ENCODE assay signal across 2 cellular contexts in genomic region chr9:37958154-37958553, GRCh38.
A peak's percentile ranks its signal among the peaks of the same experiment; 100 is the strongest.
TF ChIP-seq lines count a peak whose summit lies in the region.

No MANE protein-coding gene starts in this region.

TF ChIP-seq in HepG2, 621 proteins besides CTCF, POLR2A, EP300 and RAD21:
- TF ChIP-seq HNF4A (CRISPR knock-in tag; IDR thresholded peaks at IDR 0.05): no peak
- no peak for TF ChIP-seq ZNF136 (CRISPR knock-in tag; IDR thresholded peaks at IDR 0.05; ENCODE audit: low read depth)
- TF ChIP-seq AGO2 (optimal IDR thresholded peaks at IDR 0.05; ENCODE audit: low read depth, low read length): peak; percentile 40
- TF ChIP-seq ZNF280D (CRISPR knock-in tag; IDR thresholded peaks at IDR 0.05): no peak
- no peak for TF ChIP-seq CENPBD1 (CRISPR knock-in tag; IDR thresholded peaks at IDR 0.05; ENCODE audit: borderline replicate concordance, low read depth)
- no peak for TF ChIP-seq KIAA2018 (CRISPR knock-in tag; IDR thresholded peaks at IDR 0.05; ENCODE audit: borderline replicate concordance)
- TF ChIP-seq ZBTB34 (CRISPR knock-in tag; IDR thresholded peaks at IDR 0.05): no peak

TF ChIP-seq in H1, 55 proteins besides CTCF, POLR2A, EP300 and RAD21:
- TF ChIP-seq ATF3 (IDR thresholded peaks at IDR 0.05; ENCODE audit: insufficient read depth, low read depth, low read length): no peak
